In genomic region chr3:177348974-177349373, GRCh38 we compare ENCODE assay signal across 23 cellular contexts.
DNase-seq lines count a peak whose midpoint lies in the region; ATAC-seq, FAIRE-seq and TF ChIP-seq lines count a peak whose summit lies in the region.
"Had no signal": no experiment of that assay in that cellular context is flagged by ENCODE, and none has a peak within 500 bp of the region (broad histone marks: within the 10 kb centered on the region; RNA-seq: fewer than 3 reads in every experiment).

No MANE protein-coding gene starts in this region.

- no peaks in the 10 kb centered on the region for H3K27me3 Mint-ChIP-seq in activated naive CD4-positive, alpha-beta T cell treated with anti-CD3 and anti-CD28 coated beads, Interleukin-2, amount 50 U/mL, for 24 hours

- TF ChIP-seq POLR2A in thyroid gland (IDR thresholded peaks at IDR 0.05) = no peak

- H3K9ac ChIP-seq in keratinocyte (ENCODE audit: control insufficient read depth, extremely low read depth, insufficient read depth, low read length) = no peak overlapping the region

- BruUV-seq in Panc1 (replicated peaks; lab: Mats Ljungman, UMichigan) = no TSS peak

- no peaks in the 10 kb centered on the region for H3K36me3 Mint-ChIP-seq in activated naive CD4-positive, alpha-beta T cell treated with anti-CD3 and anti-CD28 coated beads, Interleukin-2, amount 50 U/mL, for 24 hours
- H3K36me3 Mint-ChIP-seq: mesothelial cell of epicardium, natural killer cell had no signal

- no peak overlapping the region for H3K4me2 ChIP-seq in keratinocyte (ENCODE audit: control insufficient read depth, extremely low read depth, insufficient read depth, low read depth, low read length)

- no peaks in the 10 kb centered on the region for H4K20me1 ChIP-seq in keratinocyte (ENCODE audit: control insufficient read depth, extremely low read depth, insufficient read depth, low read length)

- H3K27ac ChIP-seq in Panc1 (ENCODE audit: low read length) (peak overlapping the region; percentile 100), keratinocyte (ENCODE audit: control insufficient read depth, insufficient read depth, low read length) (no peak overlapping the region), thyroid gland (peak overlapping the region in 2 of 3 donors; percentile 55 to 90)

- WGBS in thyroid gland, 2 donors = 90 to 92% methylated on average over 2 of the region's 2 CpGs

- H2AFZ ChIP-seq in keratinocyte (ENCODE audit: control insufficient read depth, low read length) = no peak overlapping the region

- H3K9me3 Mint-ChIP-seq in activated naive CD4-positive, alpha-beta T cell treated with anti-CD3 and anti-CD28 coated beads, Interleukin-2, amount 50 U/mL, for 24 hours = no peaks in the 10 kb centered on the region
- H3K9me3 Mint-ChIP-seq: mesothelial cell of epicardium, natural killer cell had no signal

- no peak for ATAC-seq in Panc1
- no peak for ATAC-seq in Right ventricle myocardium superior (ENCODE audit: poor library complexity)
- ATAC-seq: activated CD4-positive, CD25-positive, alpha-beta regulatory T cell treated with anti-CD3 and anti-CD28 coated beads, Interleukin-2, amount 50 U/mL, for 24 hours; GM12878; natural killer cell had no signal

- no peak for DNase-seq in activated naive CD4-positive, alpha-beta T cell treated with anti-CD3 and anti-CD28 coated beads, Interleukin-2, amount 50 U/mL, for 16 hours
- DNase-seq in Panc1 (ENCODE audit: low read depth, low spot score) (no peak), keratinocyte (ENCODE audit: low read depth, low spot score) (no peak), thyroid gland (no peak), HT-29 (ENCODE audit: low spot score) (no peak), Right ventricle myocardium superior (no peak), mesenteric fat pad (ENCODE audit: low spot score) (no peak)
- DNase-seq: activated T-cell treated with anti-CD3 and anti-CD28 coated beads, Interleukin-2, amount 50 U/mL, for 1 hour; amygdala; BE2C; COR-L47; DMS79 treated with DMSO at 0.1 percent for 48 hours; head of caudate nucleus; natural killer cell; NCI-H1417 treated with DMSO at 0.1 percent for 48 hours; NK-92 treated with Interleukin-12 subunit alpha and Interleukin-12 subunit beta, amount 100 ng/mL, for 24 hours; T1000 had no signal

- H3K4me1 ChIP-seq in Panc1 (ENCODE audit: control insufficient read depth, insufficient read depth, low read length) (peaks cover 38% of the 10 kb centered on the region), keratinocyte (ENCODE audit: control insufficient read depth, extremely low read depth, insufficient read depth, low read length) (peaks cover 37% of the 10 kb centered on the region), thyroid gland (peaks cover 53 to 61% of the 10 kb centered on the region in 2 donors)

- H3K4me1 Mint-ChIP-seq in activated naive CD4-positive, alpha-beta T cell treated with anti-CD3 and anti-CD28 coated beads, Interleukin-2, amount 50 U/mL, for 24 hours = peaks cover 53% of the 10 kb centered on the region

- H3K9me3 ChIP-seq in Panc1 (ENCODE audit: control insufficient read depth, insufficient read depth, low read depth, low read length) (peaks cover 2% of the 10 kb centered on the region; the same call in 1 of the 2 replicates), keratinocyte (ENCODE audit: control insufficient read depth, low read depth, low read length) (no peaks in the 10 kb centered on the region), thyroid gland (no peaks in the 10 kb centered on the region)
- H3K9me3 ChIP-seq: BE2C, thoracic aorta had no signal

- TF ChIP-seq CTCF in Panc1 (IDR thresholded peaks at IDR 0.05) (no peak), keratinocyte (optimal IDR thresholded peaks at IDR 0.05 in 1 of 3, IDR thresholded peaks at IDR 0.05 in 1 of 3, conservative IDR thresholded peaks at IDR 0.05 in 1 of 3; ENCODE audit: extremely low read depth in 1 of 3, insufficient read depth in 2 of 3, low read length in 3 of 3) (no peak), thyroid gland (IDR thresholded peaks at IDR 0.05) (no peak)

- peak; percentile 17 for FAIRE-seq in keratinocyte (lab: Jason Lieb, UNC)
- FAIRE-seq: GM12878, HTR-8/SVneo had no signal

- no peaks in the 10 kb centered on the region for H3K9me1 ChIP-seq in keratinocyte (ENCODE audit: control insufficient read depth, extremely low read depth, insufficient read depth, low read length)

- H3K4me3 Mint-ChIP-seq in activated naive CD4-positive, alpha-beta T cell treated with anti-CD3 and anti-CD28 coated beads, Interleukin-2, amount 50 U/mL, for 24 hours = no peak overlapping the region
- H3K4me3 Mint-ChIP-seq: mesothelial cell of epicardium, natural killer cell had no signal

- dilution Hi-C loops in keratinocyte (cut with MboI; ENCODE audit: extremely low pct_ligation_motif_present, low sequenced_read_pairs) = no loop called here

- H3K27me3 ChIP-seq in Panc1 (ENCODE audit: control insufficient read depth, insufficient read depth, low read length) (no peaks in the 10 kb centered on the region), keratinocyte (ENCODE audit: control insufficient read depth, extremely low read depth, insufficient read depth, low read length) (no peaks in the 10 kb centered on the region), thyroid gland (no peaks in the 10 kb centered on the region)
- H3K27me3 ChIP-seq: BE2C had no signal

- no peak overlapping the region for H3K4me3 ChIP-seq in Panc1 (ENCODE audit: low read depth in 2 of 2, low read length in 2 of 2)
- H3K4me3 ChIP-seq in keratinocyte (ENCODE audit: control insufficient read depth in 2 of 3, extremely low read depth in 1 of 3, insufficient read depth in 2 of 3, low read depth in 1 of 3, low read length in 3 of 3) = no peak overlapping the region
- no peak overlapping the region for H3K4me3 ChIP-seq in thyroid gland (replicated peaks in 1 of 3)
- H3K4me3 ChIP-seq: GM12878, thoracic aorta had no signal

- H3K79me2 ChIP-seq in keratinocyte (ENCODE audit: control insufficient read depth, insufficient read depth, low read length) = no peaks in the 10 kb centered on the region

- CTCF ChIA-PET in Panc1 (lab: Charles Lee) = no interaction called here

- H3K27ac Mint-ChIP-seq in activated naive CD4-positive, alpha-beta T cell treated with anti-CD3 and anti-CD28 coated beads, Interleukin-2, amount 50 U/mL, for 24 hours = peak overlapping the region; percentile 73
- H3K27ac Mint-ChIP-seq: natural killer cell had no signal

- H3K36me3 ChIP-seq in Panc1 (ENCODE audit: control insufficient read depth, insufficient read depth, low read length) = no peaks in the 10 kb centered on the region
- H3K36me3 ChIP-seq in keratinocyte (ENCODE audit: control insufficient read depth in 2 of 2, extremely low read depth in 1 of 2, insufficient read depth in 2 of 2, low read length in 2 of 2) = no peaks in the 10 kb centered on the region
- H3K36me3 ChIP-seq in thyroid gland = no peaks in the 10 kb centered on the region
- H3K36me3 ChIP-seq: BE2C, thoracic aorta had no signal

- in situ Hi-C loops in Panc1 (cut with HindIII; ENCODE audit: low pct_unique_long_range_greater_than_20kb, low sequenced_read_pairs) = no loop called here

- POLR2A ChIA-PET in Panc1 (lab: Charles Lee) = no interaction called here

- intact Hi-C loops in Panc1 (cut with micrococcal nuclease; ENCODE audit: unreplicated experiment) = no loop called here
- intact Hi-C loops in thyroid gland (cut with DNase I) = no loop called here
- intact Hi-C loops in Right ventricle myocardium superior (cut with DNase I) = no loop called here
